3 cellular contexts compared by ENCODE assay signal in the genomic region with DNA sequence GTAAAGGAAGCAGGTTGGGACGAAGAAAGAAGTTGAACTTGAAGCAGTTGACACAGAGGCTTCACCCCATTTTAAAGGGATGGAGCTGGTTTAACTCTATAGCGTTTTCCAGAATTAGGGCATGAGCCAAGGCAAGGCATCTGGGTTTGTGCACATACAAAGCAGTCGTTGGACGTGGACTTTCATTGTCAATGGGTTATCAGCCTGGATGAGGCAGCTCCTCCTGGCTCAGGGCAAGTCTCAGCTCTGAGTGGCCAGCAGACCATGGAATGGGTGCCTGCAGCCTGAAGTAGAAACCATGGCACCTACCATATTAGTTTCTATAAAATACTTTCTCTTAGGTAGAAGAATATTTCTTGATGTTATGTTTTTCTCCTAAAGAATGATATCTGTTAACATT.
TF ChIP-seq lines count a peak whose summit lies in the region.

No MANE protein-coding gene starts in this region.

TF ChIP-seq in IMR-90, 13 proteins besides CTCF, POLR2A, EP300 and RAD21:
- no peak for TF ChIP-seq MAZ (IDR thresholded peaks at IDR 0.05; ENCODE audit: borderline replicate concordance, low read depth, low read length)
- TF ChIP-seq CEBPB (IDR thresholded peaks at IDR 0.05; ENCODE audit: low read depth, low read length), result no peak
- no peak for TF ChIP-seq USF2 (IDR thresholded peaks at IDR 0.05; ENCODE audit: low read depth, low read length)
- TF ChIP-seq MAFK (IDR thresholded peaks at IDR 0.05; ENCODE audit: low read depth, low read length), result no peak
- no peak for TF ChIP-seq RCOR1 (IDR thresholded peaks at IDR 0.05; ENCODE audit: insufficient replicate concordance, low read length)
- no peak for TF ChIP-seq RFX5 (IDR thresholded peaks at IDR 0.05; ENCODE audit: low read depth, low read length)
- TF ChIP-seq MXI1 (IDR thresholded peaks at IDR 0.05; ENCODE audit: borderline replicate concordance, low read depth, low read length), result no peak
- TF ChIP-seq FOS (IDR thresholded peaks at IDR 0.05; ENCODE audit: low read depth, low read length), result no peak
- TF ChIP-seq SMC3 (IDR thresholded peaks at IDR 0.05; ENCODE audit: low read depth, low read length), result no peak
- TF ChIP-seq CHD1 (IDR thresholded peaks at IDR 0.05; ENCODE audit: low read depth, low read length), result no peak
- TF ChIP-seq BHLHE40 (IDR thresholded peaks at IDR 0.05; ENCODE audit: low read depth, low read length), result no peak
- no peak for TF ChIP-seq NFE2L2 (IDR thresholded peaks at IDR 0.05; ENCODE audit: low read depth, low read length)
- TF ChIP-seq ELK1 (IDR thresholded peaks at IDR 0.05; ENCODE audit: borderline replicate concordance, low read depth, low read length), result no peak

TF ChIP-seq in SK-N-SH, 30 proteins besides CTCF, POLR2A, EP300 and RAD21:
- TF ChIP-seq SMC3 (IDR thresholded peaks at IDR 0.05; ENCODE audit: low read depth, low read length) (no peak), GATA2 (CRISPR knock-in tag; IDR thresholded peaks at IDR 0.05) (no peak)
TF ChIP-seq in SK-N-SH: peak in this region for 0.

TF ChIP-seq in SK-N-SH treated with all-trans-retinoic acid at 6 μM for 48 hours, 23 proteins besides CTCF, POLR2A, EP300 and RAD21:
- TF ChIP-seq ZNF8 (CRISPR knock-in tag; IDR thresholded peaks at IDR 0.05), result no peak
- TF ChIP-seq CSDC2 (CRISPR knock-in tag; IDR thresholded peaks at IDR 0.05), result no peak
- no peak for TF ChIP-seq ARNTL (CRISPR knock-in tag; IDR thresholded peaks at IDR 0.05; ENCODE audit: borderline replicate concordance, low read depth)
- no peak for TF ChIP-seq GLIS3 (CRISPR knock-in tag; IDR thresholded peaks at IDR 0.05)
- no peak for TF ChIP-seq ZFP3 (CRISPR knock-in tag; IDR thresholded peaks at IDR 0.05)
- TF ChIP-seq CREB5 (CRISPR knock-in tag; IDR thresholded peaks at IDR 0.05; ENCODE audit: low read depth), result no peak
